In the genomic region with DNA sequence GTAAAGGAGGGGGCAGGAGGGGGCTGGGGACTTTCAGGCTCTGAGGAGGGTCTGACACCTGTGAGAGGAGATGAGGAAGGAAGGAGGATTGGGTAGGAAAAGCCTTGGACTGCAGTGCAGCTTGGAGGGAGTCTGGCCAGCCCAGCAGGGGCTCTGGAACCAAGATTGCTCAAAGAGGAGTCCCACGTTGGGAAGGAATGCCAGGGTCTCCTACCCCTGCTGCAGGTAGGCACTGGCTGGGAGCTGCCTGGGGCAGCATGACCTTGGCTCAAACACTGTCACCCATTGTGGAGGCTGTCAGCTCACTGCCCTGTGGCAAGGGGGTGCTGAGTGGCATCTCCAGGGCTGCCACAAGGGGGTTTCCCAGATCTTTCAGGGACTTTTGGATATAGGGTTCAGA, we compare ENCODE assay signal across 26 cellular contexts.
A peak's percentile ranks its signal among the peaks of the same experiment; 100 is the strongest.
DNase-seq lines count a peak whose midpoint lies in the region; ATAC-seq, FAIRE-seq and TF ChIP-seq lines count a peak whose summit lies in the region.
"Had no signal": no experiment of that assay in that cellular context is flagged by ENCODE, and none has a peak within 500 bp of the region (broad histone marks: within the 10 kb centered on the region; RNA-seq: fewer than 3 reads in every experiment).

No MANE protein-coding gene starts in this region.

- H3K27me3 ChIP-seq in H7 (ENCODE audit: control insufficient read depth, insufficient read depth, low read length) (peaks cover 7% of the 10 kb centered on the region; the same call in 1 of the 2 replicates), RWPE2 (ENCODE audit: insufficient read depth, poor library complexity, severe bottlenecking) (no peaks in the 10 kb centered on the region), spleen (replicated peaks in 1 of 7) (peaks cover 0 to 9% (median 0%) of the 10 kb centered on the region in 7 donors)
- H3K27me3 ChIP-seq: BLaER1 treated with 17β-estradiol and CSF1 and Interleukin-3, amounts not matched to agents 10 nM and 100 nM had no signal

- FAIRE-seq in kidney (lab: Jason Lieb, UNC): no peak
- FAIRE-seq: A549, D721Med had no signal

- DNase-seq in H7 (peak; percentile 32), RWPE2 (ENCODE audit: low spot score) (peak; percentile 16), kidney (peak; percentile 41), spleen (peak; percentile 40), midbrain (lab: John Stamatoyannopoulos, UW) (no peak)
- no peak for DNase-seq in activated CD8-positive, alpha-beta memory T cell treated with anti-CD3 and anti-CD28 coated beads for 24 hours
- DNase-seq: AML-193; IMR-90; KG1; MM.1S; NCI-H1417; NCI-H1694; NCI-H2029 treated with DMSO at 0.1 percent for 48 hours; NCI-H446 treated with DMSO at 0.1 percent for 48 hours; NCI-H526; NCI-H82; NK-92 treated with Interleukin-12 subunit alpha and Interleukin-12 subunit beta, amount 100 ng/mL, for 24 hours; PC-9; Right ventricle myocardium superior had no signal

- H3K4me3 ChIP-seq in H7 (ENCODE audit: insufficient read depth, low read depth, low read length) (no peak overlapping the region), RWPE2 (ENCODE audit: severe bottlenecking) (no peak overlapping the region), kidney (ENCODE audit: low read length in 2 of 2) (no peak overlapping the region), spleen (no peak overlapping the region)
- H3K4me3 ChIP-seq: A549; BLaER1 treated with 17β-estradiol and CSF1 and Interleukin-3, amounts not matched to agents 10 nM and 100 nM; GM23338; PC-9; SJSA1 had no signal

- 50 to 89% (median 64%) methylated on average over 1 of the region's 1 CpG for WGBS in spleen, 5 donors

- ATAC-seq in RWPE2 (ENCODE audit: low read depth) (no peak), HG02588 (IDR thresholded peaks at IDR 0.05; ENCODE audit: unreplicated experiment) (no peak)
- ATAC-seq: A549, GM23338, HCT116 had no signal

- no peak for TF ChIP-seq CTCF in RWPE2 (IDR thresholded peaks at IDR 0.05; ENCODE audit: poor library complexity, severe bottlenecking)
- no peak for TF ChIP-seq CTCF in kidney (IDR thresholded peaks at IDR 0.05; ENCODE audit: borderline replicate concordance, extremely low read depth, insufficient read depth)
- no peak for TF ChIP-seq CTCF in spleen (IDR thresholded peaks at IDR 0.05 in 8 of 11, conservative IDR thresholded peaks at IDR 0.05 in 3 of 11)

- H3K9me3 ChIP-seq in RWPE2 (ENCODE audit: severe bottlenecking) (no peaks in the 10 kb centered on the region), kidney (ENCODE audit: control insufficient read depth in 1 of 2, low read length in 2 of 2) (no peaks in the 10 kb centered on the region), spleen (peaks cover 0 to 4% (median 0%) of the 10 kb centered on the region in 8 donors)
- H3K9me3 ChIP-seq: A549; BLaER1 treated with 17β-estradiol and CSF1 and Interleukin-3, amounts not matched to agents 10 nM and 100 nM; SJSA1 had no signal

- H3K9ac ChIP-seq in kidney (ENCODE audit: low read length in 2 of 2): no peak overlapping the region
- H3K9ac ChIP-seq: BLaER1 treated with 17β-estradiol and CSF1 and Interleukin-3, amounts not matched to agents 10 nM and 100 nM had no signal

- H3K4me1 ChIP-seq in RWPE2 (ENCODE audit: insufficient read depth, poor library complexity, severe bottlenecking) (peaks cover under 1% of the 10 kb centered on the region), kidney (ENCODE audit: control insufficient read depth in 1 of 2, insufficient read depth in 1 of 2, low read depth in 1 of 2, low read length in 2 of 2) (peaks cover 0 to 6% of the 10 kb centered on the region in 2 donors), spleen (peaks cover 10 to 18% (median 16%) of the 10 kb centered on the region in 6 donors)

- intact Hi-C loops in kidney (cut with DNase I) (no loop called here), spleen (cut with DNase I; ENCODE audit: low total_unique reads) (no loop called here)

- TF ChIP-seq POLR2A in spleen (IDR thresholded peaks at IDR 0.05): no peak

- H3K27ac ChIP-seq in RWPE2 (ENCODE audit: poor library complexity, severe bottlenecking) (no peak overlapping the region), kidney (ENCODE audit: low read depth in 2 of 2, low read length in 2 of 2) (no peak overlapping the region), spleen (no peak overlapping the region)
- H3K27ac ChIP-seq: A549; BLaER1 treated with 17β-estradiol and CSF1 and Interleukin-3, amounts not matched to agents 10 nM and 100 nM; PC-9; SJSA1 had no signal

- no peaks in the 10 kb centered on the region for H3K36me3 ChIP-seq in H7 (replicated peaks; ENCODE audit: control insufficient read depth, insufficient read depth, low read length)
- no peaks in the 10 kb centered on the region for H3K36me3 ChIP-seq in RWPE2 (ENCODE audit: low read depth)
- H3K36me3 ChIP-seq in kidney (ENCODE audit: control insufficient read depth in 1 of 2, insufficient read depth in 2 of 2, low read length in 2 of 2): no peaks in the 10 kb centered on the region
- no peaks in the 10 kb centered on the region for H3K36me3 ChIP-seq in spleen
- H3K36me3 ChIP-seq: BLaER1 treated with 17β-estradiol and CSF1 and Interleukin-3, amounts not matched to agents 10 nM and 100 nM; SJSA1 had no signal

Comparison
In these comparisons a context has a peak if more than half of its experiments do, and no peak if none do; other contexts are left out.
1. DNase-seq: peak in H7 (single experiment), RWPE2 (single experiment), kidney (single experiment) and spleen (single experiment); none in midbrain (single experiment) and activated CD8-positive, alpha-beta memory T cell treated with anti-CD3 and anti-CD28 coated beads for 24 hours (single experiment).